In genomic region chr11:75280227-75280671, GRCh38 we compare ENCODE assay signal across 8 cellular contexts. TPM values are rescaled to one million over a fixed set of nuclear protein-coding genes. Genes with fewer than 3 reads are reported as not detected.
DNase-seq lines count a peak whose midpoint lies in the region; ATAC-seq and TF ChIP-seq lines count a peak whose summit lies in the region.

No MANE protein-coding gene starts in this region.

- H3K4me3 ChIP-seq in right atrium auricular region, result no peak overlapping the region

- no peaks in the 10 kb centered on the region for H3K27me3 ChIP-seq in right atrium auricular region

- no peak overlapping the region for H3K4me3 Mint-ChIP-seq in T-helper 2 cell treated with Interferon-gamma antibody and Interleukin-4, amounts not matched to agents 5 μg/mL and 100 μg/mL, for 36 hours

- DNase-seq in NCI-H1436 (lab: John Stamatoyannopoulos, UW), result peak; percentile 68
- no peak for DNase-seq in NCI-H1436 treated with DMSO at 0.1 percent for 48 hours (lab: John Stamatoyannopoulos, UW)
- peak; percentile 63 for DNase-seq in NCI-H128 (lab: John Stamatoyannopoulos, UW; ENCODE audit: unreplicated experiment)
- peak; percentile 58 for DNase-seq in T-helper 2 cell treated with Interferon-gamma antibody and Interleukin-4, amounts not matched to agents 5 μg/mL and 100 μg/mL, for 36 hours (ENCODE audit: low spot score)
- peak in 52 of 56 donors; percentile 28 to 90 (median 70) for DNase-seq in amygdala (lab: John Stamatoyannopoulos, UW)
- peak; percentile 87 for DNase-seq in right atrium auricular region (ENCODE audit: low spot score)
- DNase-seq in renal cortical epithelial cell (ENCODE audit: low read depth), result peak; percentile 43

- H3K36me3 Mint-ChIP-seq in T-helper 2 cell treated with Interferon-gamma antibody and Interleukin-4, amounts not matched to agents 5 μg/mL and 100 μg/mL, for 36 hours (ENCODE audit: low read depth), result peaks cover 28% of the 10 kb centered on the region

- H3K27ac Mint-ChIP-seq in T-helper 2 cell treated with Interferon-gamma antibody and Interleukin-4, amounts not matched to agents 5 μg/mL and 100 μg/mL, for 36 hours, result no peak overlapping the region

- no peak overlapping the region for H3K27ac ChIP-seq in right atrium auricular region

- no peaks in the 10 kb centered on the region for H3K9me3 Mint-ChIP-seq in T-helper 2 cell treated with Interferon-gamma antibody and Interleukin-4, amounts not matched to agents 5 μg/mL and 100 μg/mL, for 36 hours

- H3K27me3 Mint-ChIP-seq in T-helper 2 cell treated with Interferon-gamma antibody and Interleukin-4, amounts not matched to agents 5 μg/mL and 100 μg/mL, for 36 hours (ENCODE audit: low read depth), result no peaks in the 10 kb centered on the region

- H3K36me3 ChIP-seq in right atrium auricular region, result peaks cover 36% of the 10 kb centered on the region

- H3K9me3 ChIP-seq in right atrium auricular region, result no peaks in the 10 kb centered on the region

- H3K4me1 ChIP-seq in right atrium auricular region, result peaks cover 0 to 12% of the 10 kb centered on the region in 2 donors

- peaks cover 20% of the 10 kb centered on the region for H3K4me1 Mint-ChIP-seq in T-helper 2 cell treated with Interferon-gamma antibody and Interleukin-4, amounts not matched to agents 5 μg/mL and 100 μg/mL, for 36 hours (ENCODE audit: low read depth)

- TF ChIP-seq CTCF in right atrium auricular region (IDR thresholded peaks at IDR 0.05), result peak; percentile 95 to 98

- no peak for ATAC-seq in HG02938 (IDR thresholded peaks at IDR 0.05; ENCODE audit: unreplicated experiment)

RNA-seq across cellular contexts. Expression of gene TPBGL, which starts 39.7 kb away (rescaled TPM):
- total RNA-seq in right atrium auricular region (under 1 TPM; 0.12 to 0.15 TPM), renal cortical epithelial cell (0.55 TPM in 1 of 2 replicates, not detected in the other)
